21 cellular contexts compared by ENCODE assay signal in genomic region chr12:64587447-64587846, GRCh38.
"Had no signal": no experiment of that assay in that cellular context is flagged by ENCODE, and none has a peak within 500 bp of the region (broad histone marks: within the 10 kb centered on the region; RNA-seq: fewer than 3 reads in every experiment).

No MANE protein-coding gene starts in this region.

- DNase-seq: activated CD4-positive, alpha-beta memory T cell treated with anti-CD3 and anti-CD28 coated beads for 36 hours; activated CD4-positive, alpha-beta T cell treated with anti-CD3 and anti-CD28 coated beads for 36 hours; activated CD8-positive, alpha-beta memory T cell treated with anti-CD3 and anti-CD28 coated beads, Interleukin-2, amount 10 ng/mL, durations not matched to agents 7 days and 5 days; activated effector memory CD4-positive, alpha-beta T cell treated with anti-CD3 and anti-CD28 coated beads, Interleukin-2, amount 50 U/mL, for 16 hours; activated naive CD8-positive, alpha-beta T cell treated with anti-CD3 and anti-CD28 coated beads, Interleukin-2, amount 10 ng/mL, durations not matched to agents 7 days and 5 days; activated T-cell treated with anti-CD3 and anti-CD28 coated beads, Interleukin-2, amount 50 U/mL, for 4 hours; cortex of kidney; effector CD8-positive, alpha-beta T cell; gastrocnemius medialis; heart right ventricle; left colon; lower lobe of right lung; occipital lobe; right cardiac atrium; small intestine; stimulated activated CD4-positive, alpha-beta T cell treated with anti-CD3 and anti-CD28 coated beads, Interleukin-4, amount 100 ng/mL, for 24 hours; stimulated activated CD8-positive, alpha-beta memory T cell treated with anti-CD3 and anti-CD28 coated beads, Interleukin-4, amount 100 ng/mL, for 48 hours; stimulated activated naive CD4-positive, alpha-beta T cell treated with Interleukin-2 at 50 U/mL for 16 hours; substantia nigra; trophoblast cell; WERI-Rb-1 had no signal

- FAIRE-seq: small intestine had no signal
